ENCODE assay signal across 21 cellular contexts in the genomic region with DNA sequence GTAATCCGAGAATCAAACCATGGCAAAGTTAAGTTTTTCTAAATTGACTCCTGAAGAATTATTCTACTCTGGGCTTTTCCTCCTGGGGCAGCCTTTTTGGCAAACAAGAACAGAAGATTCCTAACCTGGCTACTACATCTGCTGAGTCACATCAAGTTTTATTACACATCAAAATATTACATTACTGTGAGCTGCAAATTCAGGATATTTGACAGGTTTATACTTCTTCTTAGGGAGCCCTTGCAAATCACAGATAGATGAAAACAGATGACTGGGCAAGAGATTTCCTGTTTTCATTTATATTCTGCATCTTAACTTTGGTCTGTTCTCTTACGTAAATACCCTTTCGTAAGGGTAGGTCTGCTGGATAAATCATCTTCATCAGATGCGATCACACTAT. TPM values are rescaled to one million over a fixed set of nuclear protein-coding genes. Genes with fewer than 3 reads are reported as not detected.
DNase-seq lines count a peak whose midpoint lies in the region; ATAC-seq and TF ChIP-seq lines count a peak whose summit lies in the region.
"Had no signal": no experiment of that assay in that cellular context is flagged by ENCODE, and none has a peak within 500 bp of the region (broad histone marks: within the 10 kb centered on the region; RNA-seq: fewer than 3 reads in every experiment).

No MANE protein-coding gene starts in this region.

- H3K4me1 ChIP-seq in MM.1S (ENCODE audit: low read length): peaks cover 13% of the 10 kb centered on the region
- H3K4me1 ChIP-seq in CD4-positive, alpha-beta memory T cell (ENCODE audit: insufficient read depth, low read length): no peaks in the 10 kb centered on the region
- H3K4me1 ChIP-seq in naive thymus-derived CD4-positive, alpha-beta T cell (ENCODE audit: control insufficient read depth in 2 of 2, insufficient read depth in 2 of 2, low read length in 2 of 2): no peaks in the 10 kb centered on the region
- H3K4me1 ChIP-seq: HAP-1, left ventricle myocardium inferior, right atrium auricular region had no signal

- CTCF ChIA-PET in CD4-positive, alpha-beta memory T cell (lab: Charles Lee; ENCODE audit: partially characterized antibody): interaction anchor here (0.9 to 2.0 kb wide), 4 partner anchors 12 to 317 kb away, joined by 3 to 5 read pairs (median 4); no protein-coding TSS in a partner anchor
- CTCF ChIA-PET in naive thymus-derived CD4-positive, alpha-beta T cell (lab: Charles Lee): interaction anchor here (1.1 to 1.4 kb wide), 2 partner anchors 9 to 13 kb away, joined by 3 read pairs; no protein-coding TSS in a partner anchor

- no peaks in the 10 kb centered on the region for H3K9me3 Mint-ChIP-seq in natural killer cell treated with Interleukin-12 subunit alpha and Interleukin-12 subunit beta and Interleukin-15 and Interleukin-18, amount 100 ng/mL, for 72 hours
- H3K9me3 Mint-ChIP-seq in natural killer cell: no peaks in the 10 kb centered on the region
- H3K9me3 Mint-ChIP-seq in CD4-positive, alpha-beta memory T cell: no peaks in the 10 kb centered on the region
- no peaks in the 10 kb centered on the region for H3K9me3 Mint-ChIP-seq in naive thymus-derived CD4-positive, alpha-beta T cell
- H3K9me3 Mint-ChIP-seq: activated B cell treated with CpG ODN at 0.5 μM for 24 hours had no signal

- no peaks in the 10 kb centered on the region for H3K36me3 Mint-ChIP-seq in natural killer cell treated with Interleukin-12 subunit alpha and Interleukin-12 subunit beta and Interleukin-15 and Interleukin-18, amount 100 ng/mL, for 72 hours
- H3K36me3 Mint-ChIP-seq in natural killer cell: no peaks in the 10 kb centered on the region
- peaks cover 19 to 21% of the 10 kb centered on the region in 2 donors for H3K36me3 Mint-ChIP-seq in CD4-positive, alpha-beta memory T cell
- peaks cover 6 to 29% (median 9%) of the 10 kb centered on the region in 5 donors for H3K36me3 Mint-ChIP-seq in naive thymus-derived CD4-positive, alpha-beta T cell

- no peak overlapping the region for H3K27ac ChIP-seq in MM.1S (ENCODE audit: low read length)
- H3K27ac ChIP-seq in CD4-positive, alpha-beta memory T cell (ENCODE audit: low read depth, low read length): no peak overlapping the region
- no peak overlapping the region for H3K27ac ChIP-seq in naive thymus-derived CD4-positive, alpha-beta T cell (ENCODE audit: low read depth, low read length)
- H3K27ac ChIP-seq: left ventricle myocardium inferior, right atrium auricular region, thoracic aorta had no signal

- intact Hi-C loops in natural killer cell (cut with micrococcal nuclease): loop anchor here (5.0 kb wide), 1 partner anchor 217 kb away; no protein-coding TSS in a partner anchor
- intact Hi-C loops in CD4-positive, alpha-beta memory T cell (cut with micrococcal nuclease): no loop called here
- intact Hi-C loops in naive thymus-derived CD4-positive, alpha-beta T cell (cut with micrococcal nuclease): no loop called here

- H3K27me3 ChIP-seq in MM.1S (replicated peaks; ENCODE audit: insufficient read depth, low read length): no peaks in the 10 kb centered on the region
- H3K27me3 ChIP-seq in CD4-positive, alpha-beta memory T cell (ENCODE audit: insufficient read depth, low read length): no peaks in the 10 kb centered on the region
- H3K27me3 ChIP-seq in naive thymus-derived CD4-positive, alpha-beta T cell (ENCODE audit: control insufficient read depth in 2 of 2, insufficient read depth in 2 of 2, low read length in 2 of 2): no peaks in the 10 kb centered on the region
- H3K27me3 ChIP-seq: right atrium auricular region had no signal

- H3K4me3 ChIP-seq in MM.1S (ENCODE audit: low read length): no peak overlapping the region
- H3K4me3 ChIP-seq in CD4-positive, alpha-beta memory T cell (ENCODE audit: low read length in 2 of 2): no peak overlapping the region
- no peak overlapping the region for H3K4me3 ChIP-seq in naive thymus-derived CD4-positive, alpha-beta T cell (ENCODE audit: low read length)
- H3K4me3 ChIP-seq: HAP-1, left ventricle myocardium inferior, mucosa of descending colon, right atrium auricular region, thoracic aorta had no signal

- H3K9me3 ChIP-seq in MM.1S (replicated peaks; ENCODE audit: insufficient read depth, low read length): no peaks in the 10 kb centered on the region
- no peaks in the 10 kb centered on the region for H3K9me3 ChIP-seq in CD4-positive, alpha-beta memory T cell (ENCODE audit: control insufficient read depth in 1 of 2, low read length in 2 of 2)
- no peaks in the 10 kb centered on the region for H3K9me3 ChIP-seq in naive thymus-derived CD4-positive, alpha-beta T cell (ENCODE audit: control insufficient read depth in 2 of 3, low read length in 3 of 3)
- H3K9me3 ChIP-seq: Caco-2, HAP-1, left ventricle myocardium inferior, mucosa of descending colon, right atrium auricular region, thoracic aorta had no signal

- H3K27ac Mint-ChIP-seq in natural killer cell treated with Interleukin-12 subunit alpha and Interleukin-12 subunit beta and Interleukin-15 and Interleukin-18, amount 100 ng/mL, for 72 hours: peak overlapping the region; percentile 34 to 66
- H3K27ac Mint-ChIP-seq in natural killer cell: no peak overlapping the region
- H3K27ac Mint-ChIP-seq in CD4-positive, alpha-beta memory T cell: peak overlapping the region in 1 of 7 donors; percentile 18
- H3K27ac Mint-ChIP-seq in naive thymus-derived CD4-positive, alpha-beta T cell: peak overlapping the region in 1 of 9 donors; percentile 9
- H3K27ac Mint-ChIP-seq: activated B cell treated with CpG ODN at 0.5 μM for 24 hours had no signal

- DNase-seq in natural killer cell treated with Interleukin-12 subunit alpha and Interleukin-12 subunit beta and Interleukin-15 and Interleukin-18, amount 100 ng/mL, for 72 hours (ENCODE audit: low spot score): no peak
- DNase-seq in natural killer cell (no peak), M059J (ENCODE audit: low read depth) (peak; percentile 63), fibroblast of gingiva (ENCODE audit: low read depth) (peak; percentile 44), MM.1S (no peak)
- DNase-seq in activated CD4-positive, CD25-positive, alpha-beta regulatory T cell treated with anti-CD3 and anti-CD28 coated beads, Interleukin-2, amount 50 U/mL, for 72 hours: no peak
- DNase-seq in CD4-positive, alpha-beta memory T cell: no peak
- DNase-seq in naive thymus-derived CD4-positive, alpha-beta T cell: no peak
- DNase-seq: activated B cell treated with CpG ODN at 0.5 μM for 24 hours; Caco-2; effector CD4-positive, alpha-beta T cell; left ventricle myocardium inferior; mucosa of descending colon; NCI-H1436 treated with DMSO at 0.1 percent for 48 hours; NCI-H2171; nucleus accumbens; SHP77; stimulated activated CD4-positive, alpha-beta T cell treated with anti-CD3 and anti-CD28 coated beads, Interleukin-15, amount 100 ng/mL, for 24 hours had no signal

- H4K20me1 ChIP-seq in MM.1S (ENCODE audit: insufficient read depth, low read length): no peaks in the 10 kb centered on the region

- TF ChIP-seq CTCF in natural killer cell (IDR thresholded peaks at IDR 0.05) (no peak), MM.1S (IDR thresholded peaks at IDR 0.05; ENCODE audit: low read length) (no peak)

- H2AFZ ChIP-seq in MM.1S (ENCODE audit: low read length): no peak overlapping the region

- no peaks in the 10 kb centered on the region for H3K27me3 Mint-ChIP-seq in natural killer cell treated with Interleukin-12 subunit alpha and Interleukin-12 subunit beta and Interleukin-15 and Interleukin-18, amount 100 ng/mL, for 72 hours
- no peaks in the 10 kb centered on the region for H3K27me3 Mint-ChIP-seq in natural killer cell (ENCODE audit: low read depth in 2 of 2)
- no peaks in the 10 kb centered on the region for H3K27me3 Mint-ChIP-seq in CD4-positive, alpha-beta memory T cell
- no peaks in the 10 kb centered on the region for H3K27me3 Mint-ChIP-seq in naive thymus-derived CD4-positive, alpha-beta T cell
- H3K27me3 Mint-ChIP-seq: activated B cell treated with CpG ODN at 0.5 μM for 24 hours had no signal

- POLR2A ChIA-PET in CD4-positive, alpha-beta memory T cell (lab: Charles Lee; ENCODE audit: partially characterized antibody): no interaction called here
- POLR2A ChIA-PET in naive thymus-derived CD4-positive, alpha-beta T cell (lab: Charles Lee): no interaction called here

- H3F3A ChIP-seq in MM.1S (ENCODE audit: insufficient read depth, low read length): no peaks in the 10 kb centered on the region; the same call in 1 of the 2 replicates

- no peaks in the 10 kb centered on the region for H3K9me2 ChIP-seq in MM.1S (replicated peaks; ENCODE audit: insufficient read depth, low read length)

- no peaks in the 10 kb centered on the region for H3K36me3 ChIP-seq in MM.1S (replicated peaks; ENCODE audit: insufficient read depth, low read length)
- no peaks in the 10 kb centered on the region for H3K36me3 ChIP-seq in CD4-positive, alpha-beta memory T cell (ENCODE audit: insufficient read depth, low read length)
- H3K36me3 ChIP-seq in naive thymus-derived CD4-positive, alpha-beta T cell (ENCODE audit: control insufficient read depth in 2 of 3, insufficient read depth in 3 of 3, low read length in 3 of 3): peaks cover 0 to 41% (median 4%) of the 10 kb centered on the region in 3 experiments
- H3K36me3 ChIP-seq: right atrium auricular region had no signal

- H3K9ac ChIP-seq in MM.1S (ENCODE audit: low read length): no peak overlapping the region

- H3K4me2 ChIP-seq in MM.1S (ENCODE audit: low read depth, low read length): no peak overlapping the region

- H3K4me3 Mint-ChIP-seq in natural killer cell treated with Interleukin-12 subunit alpha and Interleukin-12 subunit beta and Interleukin-15 and Interleukin-18, amount 100 ng/mL, for 72 hours: peak overlapping the region; percentile 36
- H3K4me3 Mint-ChIP-seq in natural killer cell: no peak overlapping the region
- no peak overlapping the region for H3K4me3 Mint-ChIP-seq in CD4-positive, alpha-beta memory T cell
- no peak overlapping the region for H3K4me3 Mint-ChIP-seq in naive thymus-derived CD4-positive, alpha-beta T cell
- H3K4me3 Mint-ChIP-seq: activated B cell treated with CpG ODN at 0.5 μM for 24 hours had no signal

- peaks cover 12 to 24% of the 10 kb centered on the region in 2 donors for H3K4me1 Mint-ChIP-seq in natural killer cell treated with Interleukin-12 subunit alpha and Interleukin-12 subunit beta and Interleukin-15 and Interleukin-18, amount 100 ng/mL, for 72 hours (ENCODE audit: low read depth in 2 of 2)
- no peaks in the 10 kb centered on the region for H3K4me1 Mint-ChIP-seq in natural killer cell
- H3K4me1 Mint-ChIP-seq in CD4-positive, alpha-beta memory T cell: peaks cover 0 to 5% (median 0%) of the 10 kb centered on the region in 4 donors
- peaks cover 0 to 28% (median 0%) of the 10 kb centered on the region in 7 donors for H3K4me1 Mint-ChIP-seq in naive thymus-derived CD4-positive, alpha-beta T cell
- H3K4me1 Mint-ChIP-seq: activated B cell treated with CpG ODN at 0.5 μM for 24 hours had no signal

- no peak for ATAC-seq in natural killer cell treated with Interleukin-12 subunit alpha and Interleukin-12 subunit beta and Interleukin-15 and Interleukin-18, amount 100 ng/mL, for 72 hours
- ATAC-seq in natural killer cell: no peak
- no peak for ATAC-seq in naive thymus-derived CD4-positive, alpha-beta T cell
- ATAC-seq: mucosa of descending colon had no signal

- H3K79me2 ChIP-seq in MM.1S (ENCODE audit: low read length): 0 out of 2 replicates have a peak, but pooled peaks cover 2% of the 10 kb centered on the region

RNA-seq across cellular contexts. Expression of gene XRRA1, which starts 23.6 kb away (rescaled TPM):
- total RNA-seq in natural killer cell treated with Interleukin-12 subunit alpha and Interleukin-12 subunit beta and Interleukin-15 and Interleukin-18, amount 100 ng/mL, for 72 hours: 10 to 100 TPM; 12.2 to 31.2 TPM
- total RNA-seq in natural killer cell: 10 to 100 TPM; 12.7 to 14.3 (median 14.3) TPM
- total RNA-seq in M059J (2014; rRNA removed; shearing (Covaris generic)): 9.1 and 10.0 TPM in 2 replicates
- total RNA-seq in CD4-positive, alpha-beta memory T cell: 10 to 100 TPM; 18.8 to 21.1 TPM
- polyA plus RNA-seq in CD4-positive, alpha-beta memory T cell: 1 to 10 TPM; 4.1 to 7.0 TPM
- 10 to 100 TPM; 11.3 to 20.8 (median 20.3) TPM for total RNA-seq in naive thymus-derived CD4-positive, alpha-beta T cell
- polyA plus RNA-seq in naive thymus-derived CD4-positive, alpha-beta T cell: 10 to 100 TPM; 11.7 to 17.8 TPM

RNA-seq across cellular contexts. Expression of gene SPCS2, which starts 23.8 kb away (rescaled TPM):
- 100 to 1,000 TPM; 110 to 168 TPM for total RNA-seq in natural killer cell treated with Interleukin-12 subunit alpha and Interleukin-12 subunit beta and Interleukin-15 and Interleukin-18, amount 100 ng/mL, for 72 hours
- total RNA-seq in natural killer cell: 100 to 1,000 TPM in 2 of 3 donors, 10 to 100 TPM in 1; 76.9 to 117 (median 106) TPM
- total RNA-seq in M059J (2014; rRNA removed; shearing (Covaris generic)): 43.7 and 60.6 TPM in 2 replicates
- total RNA-seq in CD4-positive, alpha-beta memory T cell: 100 to 1,000 TPM; 145 to 148 TPM
- 100 to 1,000 TPM; 242 to 272 TPM for polyA plus RNA-seq in CD4-positive, alpha-beta memory T cell
- 100 to 1,000 TPM in 2 of 5 experiments, 10 to 100 TPM in 3; 53.9 to 211 (median 87.5) TPM for total RNA-seq in naive thymus-derived CD4-positive, alpha-beta T cell
- 100 to 1,000 TPM; 119 to 180 TPM for polyA plus RNA-seq in naive thymus-derived CD4-positive, alpha-beta T cell

Comparison
In these comparisons a context has a peak if more than half of its experiments do, and no peak if none do; other contexts are left out.
1. H3K27ac Mint-ChIP-seq: peak in natural killer cell treated with Interleukin-12 subunit alpha and Interleukin-12 subunit beta and Interleukin-15 and Interleukin-18, amount 100 ng/mL, for 72 hours (2 of 2); none in natural killer cell (0 of 2).
2. DNase-seq: peak in M059J (single experiment) and fibroblast of gingiva (single experiment); none in natural killer cell treated with Interleukin-12 subunit alpha and Interleukin-12 subunit beta and Interleukin-15 and Interleukin-18, amount 100 ng/mL, for 72 hours (single experiment), natural killer cell (single experiment), MM.1S (single experiment), activated CD4-positive, CD25-positive, alpha-beta regulatory T cell treated with anti-CD3 and anti-CD28 coated beads, Interleukin-2, amount 50 U/mL, for 72 hours (single experiment), CD4-positive, alpha-beta memory T cell (0 of 5) and naive thymus-derived CD4-positive, alpha-beta T cell (0 of 9).